In genomic region chr9:89449261-89449671, GRCh38 we compare ENCODE assay signal across 16 cellular contexts. TPM values are rescaled to one million over a fixed set of nuclear protein-coding genes. Genes with fewer than 3 reads are reported as not detected.
A peak's percentile ranks its signal among the peaks of the same experiment; 100 is the strongest.
DNase-seq lines count a peak whose midpoint lies in the region; ATAC-seq and TF ChIP-seq lines count a peak whose summit lies in the region.
"Had no signal": no experiment of that assay in that cellular context is flagged by ENCODE, and none has a peak within 500 bp of the region (broad histone marks: within the 10 kb centered on the region; RNA-seq: fewer than 3 reads in every experiment).

No MANE protein-coding gene starts in this region.

- no peaks in the 10 kb centered on the region for H3K27me3 Mint-ChIP-seq in T-helper 1 cell treated with Interleukin-12 subunit alpha and Interleukin-12 subunit beta and Interleukin-4 antibody, amounts not matched to agents 30 μg/mL and 1 μg/mL, for 36 hours (ENCODE audit: low read depth)
- H3K27me3 Mint-ChIP-seq in GM23338 (ENCODE audit: insufficient read depth, low read depth, poor library complexity), result peaks cover 4% of the 10 kb centered on the region
- H3K27me3 Mint-ChIP-seq in activated naive CD8-positive, alpha-beta T cell treated with anti-CD3 and anti-CD28 coated beads, Interleukin-2, amount 50 U/mL, for 24 hours, result no peaks in the 10 kb centered on the region
- H3K27me3 Mint-ChIP-seq in neural progenitor cell (ENCODE audit: insufficient read depth, low read depth), result peaks cover 2% of the 10 kb centered on the region
- peaks cover 0 to 4% (median 2%) of the 10 kb centered on the region in 3 donors for H3K27me3 Mint-ChIP-seq in CD14-positive monocyte (ENCODE audit: low read depth in 3 of 3)

- H3K4me2 ChIP-seq in GM23338 (no peak overlapping the region), neural progenitor cell (no peak overlapping the region)
- H3K4me2 ChIP-seq: hepatocyte had no signal

- peaks cover 74% of the 10 kb centered on the region for H3K4me1 Mint-ChIP-seq in T-helper 1 cell treated with Interleukin-12 subunit alpha and Interleukin-12 subunit beta and Interleukin-4 antibody, amounts not matched to agents 30 μg/mL and 1 μg/mL, for 36 hours (ENCODE audit: low read depth)
- H3K4me1 Mint-ChIP-seq in GM23338, result peaks cover 11% of the 10 kb centered on the region
- peaks cover 95% of the 10 kb centered on the region for H3K4me1 Mint-ChIP-seq in activated naive CD8-positive, alpha-beta T cell treated with anti-CD3 and anti-CD28 coated beads, Interleukin-2, amount 50 U/mL, for 24 hours
- H3K4me1 Mint-ChIP-seq in neural progenitor cell, result peaks cover 6% of the 10 kb centered on the region
- H3K4me1 Mint-ChIP-seq in CD14-positive monocyte, result peaks cover 39% of the 10 kb centered on the region

- H3K9me2 ChIP-seq in GM23338 (ENCODE audit: insufficient read depth), result no peaks in the 10 kb centered on the region

- no peaks in the 10 kb centered on the region for H3F3A ChIP-seq in GM23338 (replicated peaks; ENCODE audit: low read depth)
- H3F3A ChIP-seq in neural progenitor cell (ENCODE audit: low read depth), result no peaks in the 10 kb centered on the region

- H3K36me3 Mint-ChIP-seq in T-helper 1 cell treated with Interleukin-12 subunit alpha and Interleukin-12 subunit beta and Interleukin-4 antibody, amounts not matched to agents 30 μg/mL and 1 μg/mL, for 36 hours (ENCODE audit: low read depth), result peaks cover 55% of the 10 kb centered on the region
- H3K36me3 Mint-ChIP-seq in GM23338 (ENCODE audit: low read depth) (peaks cover 14% of the 10 kb centered on the region), neural progenitor cell (peaks cover 8% of the 10 kb centered on the region), CD14-positive monocyte (peaks cover 73 to 88% of the 10 kb centered on the region in 2 donors)
- peaks cover 51% of the 10 kb centered on the region for H3K36me3 Mint-ChIP-seq in activated naive CD8-positive, alpha-beta T cell treated with anti-CD3 and anti-CD28 coated beads, Interleukin-2, amount 50 U/mL, for 24 hours (ENCODE audit: low read depth)

- no peaks in the 10 kb centered on the region for H3K9me3 Mint-ChIP-seq in T-helper 1 cell treated with Interleukin-12 subunit alpha and Interleukin-12 subunit beta and Interleukin-4 antibody, amounts not matched to agents 30 μg/mL and 1 μg/mL, for 36 hours
- H3K9me3 Mint-ChIP-seq in GM23338 (no peaks in the 10 kb centered on the region), neural progenitor cell (no peaks in the 10 kb centered on the region), CD14-positive monocyte (peaks cover 0 to 2% (median 0%) of the 10 kb centered on the region in 7 donors)
- no peaks in the 10 kb centered on the region for H3K9me3 Mint-ChIP-seq in activated naive CD8-positive, alpha-beta T cell treated with anti-CD3 and anti-CD28 coated beads, Interleukin-2, amount 50 U/mL, for 24 hours

- H3K4me1 ChIP-seq in GM23338 (ENCODE audit: insufficient read depth) (no peaks in the 10 kb centered on the region), neural progenitor cell (peaks cover 2% of the 10 kb centered on the region)

- DNase-seq in T-helper 1 cell (no peak), GM23338 (ENCODE audit: low spot score) (no peak), neural progenitor cell (ENCODE audit: low spot score) (no peak), NCI-H1417 treated with DMSO at 0.1 percent for 48 hours (lab: John Stamatoyannopoulos, UW) (no peak), DMS 273 treated with DMSO at 0.1 percent for 48 hours (lab: John Stamatoyannopoulos, UW) (no peak), CD14-positive monocyte (ENCODE audit: low spot score) (no peak)
- DNase-seq in activated naive CD8-positive, alpha-beta T cell treated with anti-CD3 and anti-CD28 coated beads, Interleukin-2, amount 50 U/mL, for 24 hours, result no peak
- DNase-seq: amniotic stem cell; left colon; NCI-H2081; NCI-H774; stimulated activated CD8-positive, alpha-beta memory T cell treated with anti-CD3 and anti-CD28 coated beads, Interleukin-4, amount 100 ng/mL, for 48 hours; T-helper 9 cell had no signal

- H3K9ac ChIP-seq in neural progenitor cell, result no peak overlapping the region

- intact Hi-C loops in CD14-positive monocyte (cut with micrococcal nuclease), result no loop called here

- TF ChIP-seq CTCF in GM23338 (conservative IDR thresholded peaks at IDR 0.05; ENCODE audit: low read depth in 2 of 2), result no peak
- TF ChIP-seq CTCF in neural progenitor cell (IDR thresholded peaks at IDR 0.05), result no peak
- no peak for TF ChIP-seq CTCF in CD14-positive monocyte (IDR thresholded peaks at IDR 0.05)

- no peak overlapping the region for H2AFZ ChIP-seq in GM23338
- no peak overlapping the region for H2AFZ ChIP-seq in neural progenitor cell (replicated peaks)
- H2AFZ ChIP-seq: hepatocyte had no signal

- no peaks in the 10 kb centered on the region for H3K9me3 ChIP-seq in neural progenitor cell (ENCODE audit: low read depth)

- H4K20me1 ChIP-seq in GM23338 (replicated peaks; ENCODE audit: insufficient read depth) (peaks cover 3% of the 10 kb centered on the region), neural progenitor cell (ENCODE audit: low read depth) (peaks cover 9% of the 10 kb centered on the region)

- H3K27ac ChIP-seq in GM23338 (ENCODE audit: low read depth), result no peak overlapping the region
- H3K27ac ChIP-seq in neural progenitor cell, result no peak overlapping the region
- H3K27ac ChIP-seq: coronary artery, hepatocyte had no signal

- peaks cover 46% of the 10 kb centered on the region for H3K79me2 ChIP-seq in GM23338 (replicated peaks; ENCODE audit: insufficient read depth)
- H3K79me2 ChIP-seq in neural progenitor cell (ENCODE audit: low read depth), result peaks cover 3% of the 10 kb centered on the region
- H3K79me2 ChIP-seq: hepatocyte had no signal

- H3K27me3 ChIP-seq in GM23338 (ENCODE audit: insufficient read depth), result no peaks in the 10 kb centered on the region
- H3K27me3 ChIP-seq in neural progenitor cell, result no peaks in the 10 kb centered on the region
- H3K27me3 ChIP-seq: hepatocyte had no signal

- peak overlapping the region; percentile 68 for H3K4me3 Mint-ChIP-seq in T-helper 1 cell treated with Interleukin-12 subunit alpha and Interleukin-12 subunit beta and Interleukin-4 antibody, amounts not matched to agents 30 μg/mL and 1 μg/mL, for 36 hours
- H3K4me3 Mint-ChIP-seq in GM23338 (no peak overlapping the region), neural progenitor cell (no peak overlapping the region), CD14-positive monocyte (no peak overlapping the region)
- peak overlapping the region; percentile 53 for H3K4me3 Mint-ChIP-seq in activated naive CD8-positive, alpha-beta T cell treated with anti-CD3 and anti-CD28 coated beads, Interleukin-2, amount 50 U/mL, for 24 hours

- H3K4me3 ChIP-seq in GM23338, result no peak overlapping the region
- H3K4me3 ChIP-seq in neural progenitor cell, result no peak overlapping the region
- H3K4me3 ChIP-seq: coronary artery, hepatocyte had no signal

- no peak for ATAC-seq in GM23338
- ATAC-seq in activated naive CD8-positive, alpha-beta T cell treated with anti-CD3 and anti-CD28 coated beads, Interleukin-2, amount 50 U/mL, for 24 hours, result no peak
- ATAC-seq: left colon had no signal

- H3K27ac Mint-ChIP-seq in T-helper 1 cell treated with Interleukin-12 subunit alpha and Interleukin-12 subunit beta and Interleukin-4 antibody, amounts not matched to agents 30 μg/mL and 1 μg/mL, for 36 hours, result peak overlapping the region; percentile 84
- H3K27ac Mint-ChIP-seq in GM23338 (peak overlapping the region; percentile 56), neural progenitor cell (peak overlapping the region; percentile 25), CD14-positive monocyte (peak overlapping the region in 2 of 7 donors; percentile 68 to 71)
- peak overlapping the region; percentile 93 for H3K27ac Mint-ChIP-seq in activated naive CD8-positive, alpha-beta T cell treated with anti-CD3 and anti-CD28 coated beads, Interleukin-2, amount 50 U/mL, for 24 hours

- H3K36me3 ChIP-seq in GM23338 (ENCODE audit: insufficient read depth), result no peaks in the 10 kb centered on the region; the same call in 1 of the 2 replicates
- no peaks in the 10 kb centered on the region for H3K36me3 ChIP-seq in neural progenitor cell

TF ChIP-seq in GM23338, 12 proteins besides CTCF, POLR2A, EP300 and RAD21 (continues in another document):
- TF ChIP-seq NANOG (IDR thresholded peaks at IDR 0.05; ENCODE audit: borderline replicate concordance) (no peak), ZNF331 (CRISPR knock-in tag; IDR thresholded peaks at IDR 0.05; ENCODE audit: low read depth) (no peak), ETS1 (IDR thresholded peaks at IDR 0.05) (no peak), CREB1 (CRISPR knock-in tag; IDR thresholded peaks at IDR 0.05; ENCODE audit: low read depth) (no peak)

RNA-seq across cellular contexts. Expression of gene SEMA4D, which starts 48.6 kb away (rescaled TPM):
- total RNA-seq in GM23338 (2014; rRNA removed; shearing (Covaris generic)), result 48.0 and 63.0 TPM in 2 replicates
- polyA plus RNA-seq in GM23338 (2016; fragmentation: Nextera tagmentation; extraction: Ambion mirVana) (17.1 and 19.3 TPM in 2 replicates), CD14-positive monocyte (10 to 100 TPM; 28.2 to 28.6 TPM)
- 19.1 and 24.9 TPM in 2 replicates for total RNA-seq in neural progenitor cell (ENCODE audit: low replicate concordance)

Comparison
In these comparisons a context has a peak if more than half of its experiments do, and no peak if none do; other contexts are left out.
1. H3K4me3 Mint-ChIP-seq: peak in T-helper 1 cell treated with Interleukin-12 subunit alpha and Interleukin-12 subunit beta and Interleukin-4 antibody, amounts not matched to agents 30 μg/mL and 1 μg/mL, for 36 hours (single experiment) and activated naive CD8-positive, alpha-beta T cell treated with anti-CD3 and anti-CD28 coated beads, Interleukin-2, amount 50 U/mL, for 24 hours (single experiment); none in GM23338 (single experiment), neural progenitor cell (single experiment) and CD14-positive monocyte (0 of 2).